1 cellular context compared by ENCODE assay signal in genomic region chr17:50380369-50381259, GRCh38.
TF ChIP-seq lines count a peak whose summit lies in the region.

No MANE protein-coding gene starts in this region.

TF ChIP-seq in HepG2, 621 proteins besides CTCF, POLR2A, EP300 and RAD21 (continued from another document and continues in another):
- TF ChIP-seq ZNF318 (CRISPR knock-in tag; IDR thresholded peaks at IDR 0.05) (no peak), ONECUT2 (CRISPR knock-in tag; IDR thresholded peaks at IDR 0.05) (no peak), KMT2B (CRISPR knock-in tag; IDR thresholded peaks at IDR 0.05) (no peak), SALL2 (CRISPR knock-in tag; IDR thresholded peaks at IDR 0.05) (peak; percentile 16), CEBPB (IDR thresholded peaks at IDR 0.05; ENCODE audit: borderline replicate concordance, low read depth, low read length) (no peak), ZNF160 (CRISPR knock-in tag; IDR thresholded peaks at IDR 0.05) (no peak), ZNF362 (CRISPR knock-in tag; IDR thresholded peaks at IDR 0.05; ENCODE audit: borderline replicate concordance) (no peak), HNF4A (CRISPR knock-in tag; IDR thresholded peaks at IDR 0.05) (no peak), HOMEZ (CRISPR knock-in tag; IDR thresholded peaks at IDR 0.05; ENCODE audit: low read depth) (no peak), RORA (CRISPR knock-in tag; IDR thresholded peaks at IDR 0.05) (no peak), ZNF841 (CRISPR knock-in tag; IDR thresholded peaks at IDR 0.05; ENCODE audit: borderline replicate concordance) (no peak), ZNF326 (CRISPR knock-in tag; IDR thresholded peaks at IDR 0.05; ENCODE audit: borderline replicate concordance) (no peak), ZSCAN22 (CRISPR knock-in tag; IDR thresholded peaks at IDR 0.05) (no peak), ZMAT3 (CRISPR knock-in tag; conservative IDR thresholded peaks at IDR 0.05) (no peak), HMG20B (CRISPR knock-in tag; conservative IDR thresholded peaks at IDR 0.05) (no peak), HHEX (CRISPR knock-in tag; IDR thresholded peaks at IDR 0.05) (no peak), ZNF777 (CRISPR knock-in tag; IDR thresholded peaks at IDR 0.05) (no peak), ERF (CRISPR knock-in tag; IDR thresholded peaks at IDR 0.05) (no peak), NFIB (CRISPR knock-in tag; IDR thresholded peaks at IDR 0.05; ENCODE audit: borderline replicate concordance) (no peak), GZF1 (CRISPR knock-in tag; IDR thresholded peaks at IDR 0.05) (no peak), KDM5B (CRISPR knock-in tag; IDR thresholded peaks at IDR 0.05; ENCODE audit: borderline replicate concordance) (no peak), USF2 (IDR thresholded peaks at IDR 0.05; ENCODE audit: low read depth, low read length) (no peak; the same call in 1 of the 2 replicates), USF2 (CRISPR knock-in tag; IDR thresholded peaks at IDR 0.05; ENCODE audit: borderline replicate concordance) (no peak), NR3C1 (CRISPR knock-in tag; IDR thresholded peaks at IDR 0.05) (no peak), E2F5 (CRISPR knock-in tag; conservative IDR thresholded peaks at IDR 0.05) (no peak), SALL1 (CRISPR knock-in tag; IDR thresholded peaks at IDR 0.05) (no peak; the same call in 1 of the 2 replicates), SATB2 (CRISPR knock-in tag; IDR thresholded peaks at IDR 0.05) (no peak), KMT2A (CRISPR knock-in tag; IDR thresholded peaks at IDR 0.05) (no peak), NRL (CRISPR knock-in tag; IDR thresholded peaks at IDR 0.05; ENCODE audit: borderline replicate concordance) (peak; percentile 22; the same call in 1 of the 2 replicates), KDM6A (CRISPR knock-in tag; IDR thresholded peaks at IDR 0.05; ENCODE audit: low read depth) (no peak), HNF4G (IDR thresholded peaks at IDR 0.05; ENCODE audit: borderline replicate concordance, low read depth, low read length) (no peak), HNF4G (CRISPR knock-in tag; IDR thresholded peaks at IDR 0.05; ENCODE audit: borderline replicate concordance, low read depth) (no peak), CHD2 (IDR thresholded peaks at IDR 0.05; ENCODE audit: low read depth, low read length) (0 out of 2 replicates have a peak, but pooled peaks have one; percentile 33), ZNF597 (CRISPR knock-in tag; IDR thresholded peaks at IDR 0.05) (no peak)
- TF ChIP-seq, protein P1, sequence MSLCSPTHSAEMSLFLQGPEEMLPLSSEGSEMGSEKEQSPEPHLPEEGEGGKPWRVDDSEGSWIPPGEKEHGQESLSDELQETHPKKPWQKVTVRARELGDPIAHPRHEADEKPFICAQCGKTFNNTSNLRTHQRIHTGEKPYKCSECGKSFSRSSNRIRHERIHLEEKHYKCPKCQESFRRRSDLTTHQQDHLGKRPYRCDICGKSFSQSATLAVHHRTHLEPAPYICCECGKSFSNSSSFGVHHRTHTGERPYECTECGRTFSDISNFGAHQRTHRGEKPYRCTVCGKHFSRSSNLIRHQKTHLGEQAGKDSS (CRISPR knock-in tag; IDR thresholded peaks at IDR 0.05; ENCODE audit: borderline replicate concordance, low read depth), result no peak
- TF ChIP-seq, protein P2, sequence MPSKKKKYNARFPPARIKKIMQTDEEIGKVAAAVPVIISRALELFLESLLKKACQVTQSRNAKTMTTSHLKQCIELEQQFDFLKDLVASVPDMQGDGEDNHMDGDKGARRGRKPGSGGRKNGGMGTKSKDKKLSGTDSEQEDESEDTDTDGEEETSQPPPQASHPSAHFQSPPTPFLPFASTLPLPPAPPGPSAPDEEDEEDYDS (CRISPR knock-in tag; IDR thresholded peaks at IDR 0.05), result no peak
- TF ChIP-seq, protein P3, sequence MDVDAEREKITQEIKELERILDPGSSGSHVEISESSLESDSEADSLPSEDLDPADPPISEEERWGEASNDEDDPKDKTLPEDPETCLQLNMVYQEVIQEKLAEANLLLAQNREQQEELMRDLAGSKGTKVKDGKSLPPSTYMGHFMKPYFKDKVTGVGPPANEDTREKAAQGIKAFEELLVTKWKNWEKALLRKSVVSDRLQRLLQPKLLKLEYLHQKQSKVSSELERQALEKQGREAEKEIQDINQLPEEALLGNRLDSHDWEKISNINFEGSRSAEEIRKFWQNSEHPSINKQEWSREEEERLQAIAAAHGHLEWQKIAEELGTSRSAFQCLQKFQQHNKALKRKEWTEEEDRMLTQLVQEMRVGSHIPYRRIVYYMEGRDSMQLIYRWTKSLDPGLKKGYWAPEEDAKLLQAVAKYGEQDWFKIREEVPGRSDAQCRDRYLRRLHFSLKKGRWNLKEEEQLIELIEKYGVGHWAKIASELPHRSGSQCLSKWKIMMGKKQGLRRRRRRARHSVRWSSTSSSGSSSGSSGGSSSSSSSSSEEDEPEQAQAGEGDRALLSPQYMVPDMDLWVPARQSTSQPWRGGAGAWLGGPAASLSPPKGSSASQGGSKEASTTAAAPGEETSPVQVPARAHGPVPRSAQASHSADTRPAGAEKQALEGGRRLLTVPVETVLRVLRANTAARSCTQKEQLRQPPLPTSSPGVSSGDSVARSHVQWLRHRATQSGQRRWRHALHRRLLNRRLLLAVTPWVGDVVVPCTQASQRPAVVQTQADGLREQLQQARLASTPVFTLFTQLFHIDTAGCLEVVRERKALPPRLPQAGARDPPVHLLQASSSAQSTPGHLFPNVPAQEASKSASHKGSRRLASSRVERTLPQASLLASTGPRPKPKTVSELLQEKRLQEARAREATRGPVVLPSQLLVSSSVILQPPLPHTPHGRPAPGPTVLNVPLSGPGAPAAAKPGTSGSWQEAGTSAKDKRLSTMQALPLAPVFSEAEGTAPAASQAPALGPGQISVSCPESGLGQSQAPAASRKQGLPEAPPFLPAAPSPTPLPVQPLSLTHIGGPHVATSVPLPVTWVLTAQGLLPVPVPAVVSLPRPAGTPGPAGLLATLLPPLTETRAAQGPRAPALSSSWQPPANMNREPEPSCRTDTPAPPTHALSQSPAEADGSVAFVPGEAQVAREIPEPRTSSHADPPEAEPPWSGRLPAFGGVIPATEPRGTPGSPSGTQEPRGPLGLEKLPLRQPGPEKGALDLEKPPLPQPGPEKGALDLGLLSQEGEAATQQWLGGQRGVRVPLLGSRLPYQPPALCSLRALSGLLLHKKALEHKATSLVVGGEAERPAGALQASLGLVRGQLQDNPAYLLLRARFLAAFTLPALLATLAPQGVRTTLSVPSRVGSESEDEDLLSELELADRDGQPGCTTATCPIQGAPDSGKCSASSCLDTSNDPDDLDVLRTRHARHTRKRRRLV (CRISPR knock-in tag; IDR thresholded peaks at IDR 0.05), result no peak
